2 cellular contexts compared by ENCODE assay signal in genomic region chr12:50221228-50222008, GRCh38.
TF ChIP-seq lines count a peak whose summit lies in the region.

No MANE protein-coding gene starts in this region.

TF ChIP-seq in liver, 16 proteins besides CTCF, POLR2A, EP300 and RAD21 (continued from another document):
- TF ChIP-seq REST (IDR thresholded peaks at IDR 0.05) (no peak), NR2F2 (IDR thresholded peaks at IDR 0.05) (no peak), JUND (IDR thresholded peaks at IDR 0.05) (no peak), TAF1 (conservative IDR thresholded peaks at IDR 0.05) (no peak), EGR1 (IDR thresholded peaks at IDR 0.05; ENCODE audit: low read depth in 2 of 2) (no peak), SP1 (IDR thresholded peaks at IDR 0.05) (no peak), HNF4A (conservative IDR thresholded peaks at IDR 0.05) (no peak), GABPA (IDR thresholded peaks at IDR 0.05 in 1 of 2, conservative IDR thresholded peaks at IDR 0.05 in 1 of 2) (no peak), HNF4G (IDR thresholded peaks at IDR 0.05) (no peak)
- TF ChIP-seq, protein P1, sequence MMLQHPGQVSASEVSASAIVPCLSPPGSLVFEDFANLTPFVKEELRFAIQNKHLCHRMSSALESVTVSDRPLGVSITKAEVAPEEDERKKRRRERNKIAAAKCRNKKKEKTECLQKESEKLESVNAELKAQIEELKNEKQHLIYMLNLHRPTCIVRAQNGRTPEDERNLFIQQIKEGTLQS (IDR thresholded peaks at IDR 0.05) = no peak
- TF ChIP-seq, protein P2, sequence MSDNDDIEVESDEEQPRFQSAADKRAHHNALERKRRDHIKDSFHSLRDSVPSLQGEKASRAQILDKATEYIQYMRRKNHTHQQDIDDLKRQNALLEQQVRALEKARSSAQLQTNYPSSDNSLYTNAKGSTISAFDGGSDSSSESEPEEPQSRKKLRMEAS (IDR thresholded peaks at IDR 0.05) = no peak
- TF ChIP-seq, protein P3, sequence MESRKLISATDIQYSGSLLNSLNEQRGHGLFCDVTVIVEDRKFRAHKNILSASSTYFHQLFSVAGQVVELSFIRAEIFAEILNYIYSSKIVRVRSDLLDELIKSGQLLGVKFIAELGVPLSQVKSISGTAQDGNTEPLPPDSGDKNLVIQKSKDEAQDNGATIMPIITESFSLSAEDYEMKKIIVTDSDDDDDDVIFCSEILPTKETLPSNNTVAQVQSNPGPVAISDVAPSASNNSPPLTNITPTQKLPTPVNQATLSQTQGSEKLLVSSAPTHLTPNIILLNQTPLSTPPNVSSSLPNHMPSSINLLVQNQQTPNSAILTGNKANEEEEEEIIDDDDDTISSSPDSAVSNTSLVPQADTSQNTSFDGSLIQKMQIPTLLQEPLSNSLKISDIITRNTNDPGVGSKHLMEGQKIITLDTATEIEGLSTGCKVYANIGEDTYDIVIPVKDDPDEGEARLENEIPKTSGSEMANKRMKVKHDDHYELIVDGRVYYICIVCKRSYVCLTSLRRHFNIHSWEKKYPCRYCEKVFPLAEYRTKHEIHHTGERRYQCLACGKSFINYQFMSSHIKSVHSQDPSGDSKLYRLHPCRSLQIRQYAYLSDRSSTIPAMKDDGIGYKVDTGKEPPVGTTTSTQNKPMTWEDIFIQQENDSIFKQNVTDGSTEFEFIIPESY (IDR thresholded peaks at IDR 0.05) = no peak

TF ChIP-seq in HepG2, 621 proteins besides CTCF, POLR2A, EP300 and RAD21 (continued from another document):
- TF ChIP-seq MAFK (conservative IDR thresholded peaks at IDR 0.05 in 1 of 2, IDR thresholded peaks at IDR 0.05 in 1 of 2; ENCODE audit: low read length in 2 of 2) (no peak), ZBTB20 (CRISPR knock-in tag; IDR thresholded peaks at IDR 0.05; ENCODE audit: borderline replicate concordance, low read depth) (no peak), ZNF10 (CRISPR knock-in tag; IDR thresholded peaks at IDR 0.05; ENCODE audit: borderline replicate concordance, low read depth) (no peak), ZNF557 (CRISPR knock-in tag; IDR thresholded peaks at IDR 0.05) (no peak), GTF2F1 (IDR thresholded peaks at IDR 0.05; ENCODE audit: low read length) (no peak), NR2F1 (CRISPR knock-in tag; IDR thresholded peaks at IDR 0.05) (no peak), ZNF484 (CRISPR knock-in tag; IDR thresholded peaks at IDR 0.05; ENCODE audit: borderline replicate concordance, low read depth) (no peak), MYPOP (CRISPR knock-in tag; IDR thresholded peaks at IDR 0.05) (no peak), HNF4G (IDR thresholded peaks at IDR 0.05; ENCODE audit: borderline replicate concordance, low read depth, low read length) (no peak), HNF4G (CRISPR knock-in tag; IDR thresholded peaks at IDR 0.05; ENCODE audit: borderline replicate concordance, low read depth) (no peak), DR1 (CRISPR knock-in tag; IDR thresholded peaks at IDR 0.05) (no peak), ZNF652 (CRISPR knock-in tag; IDR thresholded peaks at IDR 0.05; ENCODE audit: borderline replicate concordance, low read depth) (no peak), ZSCAN22 (CRISPR knock-in tag; IDR thresholded peaks at IDR 0.05) (no peak), GATA4 (IDR thresholded peaks at IDR 0.05; ENCODE audit: borderline replicate concordance, low read depth) (no peak), ZBTB21 (CRISPR knock-in tag; IDR thresholded peaks at IDR 0.05) (no peak), THAP11 (CRISPR knock-in tag; IDR thresholded peaks at IDR 0.05) (no peak), TRIM24 (CRISPR knock-in tag; IDR thresholded peaks at IDR 0.05) (no peak), ZFYVE20 (CRISPR knock-in tag; IDR thresholded peaks at IDR 0.05; ENCODE audit: borderline replicate concordance, low read depth) (no peak), HOXA5 (CRISPR knock-in tag; IDR thresholded peaks at IDR 0.05) (no peak)
